In genomic region chr11:121321614-121322243, GRCh38 we compare ENCODE assay signal across 9 cellular contexts. TPM values are rescaled to one million over a fixed set of nuclear protein-coding genes. Genes with fewer than 3 reads are reported as not detected.
A peak's percentile ranks its signal among the peaks of the same experiment; 100 is the strongest.
DNase-seq lines count a peak whose midpoint lies in the region; ATAC-seq and TF ChIP-seq lines count a peak whose summit lies in the region.
"Had no signal": no experiment of that assay in that cellular context is flagged by ENCODE, and none has a peak within 500 bp of the region (broad histone marks: within the 10 kb centered on the region; RNA-seq: fewer than 3 reads in every experiment).

No MANE protein-coding gene starts in this region.

- in situ Hi-C loops in GM13977 (cut with MboI; ENCODE audit: low pct_unique_long_range_greater_than_20kb, low sequenced_read_pairs, unreplicated experiment), result loop anchor here (10.0 kb wide), 1 partner anchor 133 kb away; the partner anchor contains the start of genes SORL1 and SORL1-AS1

- no peaks in the 10 kb centered on the region for H3K9me3 ChIP-seq in colonic mucosa

- H3K36me3 ChIP-seq in colonic mucosa, result no peaks in the 10 kb centered on the region

- no peaks in the 10 kb centered on the region for H3K27me3 ChIP-seq in colonic mucosa

- H3K4me3 ChIP-seq in colonic mucosa, result no peak overlapping the region

- POLR2A ChIA-PET in RWPE1 (lab: Yijun Ruan, JAX; ENCODE audit: low non-redundant PET), result no interaction called here

- CTCF ChIA-PET in RWPE1 (lab: Yijun Ruan, JAX), result interaction anchor here (0.5 to 0.7 kb wide), 3 partner anchors 165 to 270 kb away, joined by 3 to 4 read pairs (median 4); no protein-coding TSS in a partner anchor

- H3K9ac ChIP-seq in colonic mucosa (ENCODE audit: low read depth in 2 of 2, low read length in 2 of 2), result no peak overlapping the region
- H3K9ac ChIP-seq: KMS-11 had no signal

- H3K4me1 ChIP-seq in colonic mucosa, result no peaks in the 10 kb centered on the region

- ATAC-seq in HG02763 (IDR thresholded peaks at IDR 0.05; ENCODE audit: unreplicated experiment), result no peak

- intact Hi-C loops in colonic mucosa (cut with DNase I), result loop anchor here (2.0 to 10.0 kb wide), 2 partner anchors 123 to 269 kb away; no protein-coding TSS in a partner anchor

- peak; percentile 65 for TF ChIP-seq CTCF in C4-2B (conservative IDR thresholded peaks at IDR 0.05)
- TF ChIP-seq CTCF in GM13977 (IDR thresholded peaks at IDR 0.05; ENCODE audit: extremely low read depth, insufficient read depth, missing control alignments), result peak; percentile 77
- no peak for TF ChIP-seq CTCF in RWPE1 (conservative IDR thresholded peaks at IDR 0.05; ENCODE audit: low read depth)
- peak; percentile 30 for TF ChIP-seq CTCF in colonic mucosa (IDR thresholded peaks at IDR 0.05)

- peak; percentile 37 for DNase-seq in GM13977 (ENCODE audit: low spot score)
- DNase-seq in HPDE6-E6E7 (ENCODE audit: extremely low spot score), result peak; percentile 41
- DNase-seq in RWPE1 (ENCODE audit: low spot score), result peak; percentile 27
- peak; percentile 55 for DNase-seq in colonic mucosa
- peak; percentile 48 for DNase-seq in mucosa of gallbladder (ENCODE audit: low spot score)
- no peak for DNase-seq in COLO829 (ENCODE audit: low spot score)

- H3K27ac ChIP-seq in C4-2B (no peak overlapping the region), RWPE1 (no peak overlapping the region), colonic mucosa (no peak overlapping the region)
- H3K27ac ChIP-seq: KMS-11 had no signal

RNA-seq across cellular contexts. Expression of gene SC5D, which starts 29.2 kb away (rescaled TPM):
- total RNA-seq in colonic mucosa (10 to 100 TPM; 24.4 to 79.6 TPM), mucosa of gallbladder (75.8 TPM)
